In the genomic region with DNA sequence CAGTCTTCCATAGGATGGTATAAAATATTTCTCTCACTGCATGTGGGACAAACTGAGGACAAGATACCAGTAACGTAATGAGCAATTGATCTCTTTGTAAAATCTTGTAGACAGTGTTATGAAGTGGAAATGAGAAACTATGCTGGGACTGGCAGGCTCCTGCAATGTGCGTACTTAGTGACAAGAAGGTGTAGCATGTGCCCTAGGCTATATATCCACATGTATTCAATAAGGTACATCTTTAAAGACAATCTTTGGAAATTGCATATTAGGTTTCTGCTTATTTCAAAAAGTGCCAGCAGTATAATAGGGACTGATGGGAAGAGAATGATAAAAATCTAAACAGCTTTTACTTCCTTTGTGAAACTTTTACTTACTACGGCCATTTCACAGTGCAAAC, we compare ENCODE assay signal across 20 cellular contexts.
A peak's percentile ranks its signal among the peaks of the same experiment; 100 is the strongest.
DNase-seq lines count a peak whose midpoint lies in the region; ATAC-seq and TF ChIP-seq lines count a peak whose summit lies in the region.
"Had no signal": no experiment of that assay in that cellular context is flagged by ENCODE, and none has a peak within 500 bp of the region (broad histone marks: within the 10 kb centered on the region; RNA-seq: fewer than 3 reads in every experiment).

No MANE protein-coding gene starts in this region.

- CTCF ChIA-PET in HEK293T (lab: Yijun Ruan, JAX), result no interaction called here

- H3K9ac ChIP-seq in BLaER1 treated with 17β-estradiol and CSF1 and Interleukin-3, amounts not matched to agents 10 nM and 100 nM, result no peak overlapping the region
- no peak overlapping the region for H3K9ac ChIP-seq in rectal smooth muscle tissue (ENCODE audit: low read length)
- H3K9ac ChIP-seq: GM23248 had no signal

- H3K4me3 ChIP-seq in BLaER1 treated with 17β-estradiol and CSF1 and Interleukin-3, amounts not matched to agents 10 nM and 100 nM, result no peak overlapping the region
- H3K4me3 ChIP-seq in rectal smooth muscle tissue (ENCODE audit: low read length) (no peak overlapping the region), esophagus muscularis mucosa (no peak overlapping the region)
- H3K4me3 ChIP-seq: GM12878, GM23248 had no signal

- TF ChIP-seq POLR2A in esophagus muscularis mucosa (IDR thresholded peaks at IDR 0.05; ENCODE audit: low read depth), result no peak

- no peak for TF ChIP-seq CTCF in esophagus muscularis mucosa (IDR thresholded peaks at IDR 0.05)

- H3K4me2 ChIP-seq in BLaER1 treated with 17β-estradiol and CSF1 and Interleukin-3, amounts not matched to agents 10 nM and 100 nM, result peak overlapping the region in 9 of 11 experiments; percentile 11 to 70 (median 59); a peak in 12 of 22 replicates

- intact Hi-C loops in esophagus muscularis mucosa (cut with DNase I), result loop anchor here (2.0 to 5.0 kb wide), 2 partner anchors 503 to 672 kb away; no protein-coding TSS in a partner anchor

- POLR2A ChIA-PET in HEK293T (lab: Yijun Ruan, JAX), result no interaction called here

- H3K4me1 ChIP-seq in BLaER1 treated with 17β-estradiol and CSF1 and Interleukin-3, amounts not matched to agents 10 nM and 100 nM, result peaks cover 10 to 54% (median 33%) of the 10 kb centered on the region in 10 experiments
- H3K4me1 ChIP-seq in rectal smooth muscle tissue (ENCODE audit: control insufficient read depth, insufficient read depth, low read length) (peaks cover 19% of the 10 kb centered on the region), esophagus muscularis mucosa (peaks cover 0 to 25% (median 21%) of the 10 kb centered on the region in 4 donors)

- H3K27me3 ChIP-seq in BLaER1 treated with 17β-estradiol and CSF1 and Interleukin-3, amounts not matched to agents 10 nM and 100 nM, result peaks cover 0 to 17% (median 0%) of the 10 kb centered on the region in 11 experiments; a peak in 4 of 22 replicates
- H3K27me3 ChIP-seq in rectal smooth muscle tissue (ENCODE audit: control insufficient read depth, insufficient read depth, low read length) (no peaks in the 10 kb centered on the region), esophagus muscularis mucosa (no peaks in the 10 kb centered on the region)

- no peaks in the 10 kb centered on the region for H4K20me1 ChIP-seq in BLaER1 treated with 17β-estradiol and CSF1 and Interleukin-3, amounts not matched to agents 10 nM and 100 nM

- no peaks in the 10 kb centered on the region for H3K36me3 ChIP-seq in BLaER1 treated with 17β-estradiol and CSF1 and Interleukin-3, amounts not matched to agents 10 nM and 100 nM
- H3K36me3 ChIP-seq in rectal smooth muscle tissue (ENCODE audit: control insufficient read depth, insufficient read depth, low read length) (no peaks in the 10 kb centered on the region), esophagus muscularis mucosa (no peaks in the 10 kb centered on the region)

- ATAC-seq in SK-N-SH treated with all-trans-retinoic acid at 6 μM for 48 hours, result peak; percentile 61
- ATAC-seq in GM18861 (IDR thresholded peaks at IDR 0.05; ENCODE audit: unreplicated experiment), result no peak
- no peak for ATAC-seq in GM18502 (IDR thresholded peaks at IDR 0.05; ENCODE audit: poor library complexity, unreplicated experiment)
- ATAC-seq: GM12878 had no signal

- DNase-seq in NCI-H460 (ENCODE audit: extremely low read depth, low read depth) (peak; percentile 15), HEK293T (ENCODE audit: extremely low spot score) (no peak), esophagus muscularis mucosa (ENCODE audit: extremely low spot score) (no peak)
- DNase-seq: Caco-2; CD4-positive, alpha-beta T cell; DMS153; DMS79; GF-D8; GM23248; HCEC 1CT; HFFc6; KBM-7 had no signal

- H3K9me3 ChIP-seq in BLaER1 treated with 17β-estradiol and CSF1 and Interleukin-3, amounts not matched to agents 10 nM and 100 nM (replicated peaks in 1 of 11), result peaks cover 0 to 5% (median 0%) of the 10 kb centered on the region in 11 experiments; a peak in 1 of 22 replicates
- H3K9me3 ChIP-seq in esophagus muscularis mucosa, result no peaks in the 10 kb centered on the region
- H3K9me3 ChIP-seq: Caco-2 had no signal

- no peak for TF ChIP-seq EP300 in esophagus muscularis mucosa (IDR thresholded peaks at IDR 0.05)

- 52% methylated on average over 3 of the region's 3 CpGs for WGBS in esophagus muscularis mucosa

- H3K27ac ChIP-seq in BLaER1 treated with 17β-estradiol and CSF1 and Interleukin-3, amounts not matched to agents 10 nM and 100 nM, result no peak overlapping the region
- peak overlapping the region; percentile 75 for H3K27ac ChIP-seq in rectal smooth muscle tissue (ENCODE audit: low read depth, low read length)
- no peak overlapping the region for H3K27ac ChIP-seq in esophagus muscularis mucosa (replicated peaks in 1 of 4)
- H3K27ac ChIP-seq: C4-2B, GM23248, HL-60 had no signal

TF ChIP-seq in SK-N-SH treated with all-trans-retinoic acid at 6 μM for 48 hours, 23 proteins besides CTCF, POLR2A, EP300 and RAD21 (continues in another document):
- TF ChIP-seq BACH2 (CRISPR knock-in tag; IDR thresholded peaks at IDR 0.05; ENCODE audit: borderline replicate concordance) (no peak), POU6F1 (CRISPR knock-in tag; IDR thresholded peaks at IDR 0.05; ENCODE audit: borderline replicate concordance, low read depth) (no peak), ZC3H10 (CRISPR knock-in tag; IDR thresholded peaks at IDR 0.05) (no peak)

TF ChIP-seq in HEK293T, 16 proteins besides CTCF, POLR2A, EP300 and RAD21:
- TF ChIP-seq LEF1 (IDR thresholded peaks at IDR 0.05; ENCODE audit: borderline replicate concordance), result no peak
- TF ChIP-seq ZNF384 (IDR thresholded peaks at IDR 0.05), result no peak
- TF ChIP-seq, protein P1, sequence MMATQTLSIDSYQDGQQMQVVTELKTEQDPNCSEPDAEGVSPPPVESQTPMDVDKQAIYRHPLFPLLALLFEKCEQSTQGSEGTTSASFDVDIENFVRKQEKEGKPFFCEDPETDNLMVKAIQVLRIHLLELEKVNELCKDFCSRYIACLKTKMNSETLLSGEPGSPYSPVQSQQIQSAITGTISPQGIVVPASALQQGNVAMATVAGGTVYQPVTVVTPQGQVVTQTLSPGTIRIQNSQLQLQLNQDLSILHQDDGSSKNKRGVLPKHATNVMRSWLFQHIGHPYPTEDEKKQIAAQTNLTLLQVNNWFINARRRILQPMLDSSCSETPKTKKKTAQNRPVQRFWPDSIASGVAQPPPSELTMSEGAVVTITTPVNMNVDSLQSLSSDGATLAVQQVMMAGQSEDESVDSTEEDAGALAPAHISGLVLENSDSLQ (IDR thresholded peaks at IDR 0.05), result no peak
- no peak for TF ChIP-seq SP1 (IDR thresholded peaks at IDR 0.05)
- TF ChIP-seq HDGF (IDR thresholded peaks at IDR 0.05; ENCODE audit: borderline replicate concordance), result no peak
- no peak for TF ChIP-seq NFRKB (IDR thresholded peaks at IDR 0.05)
- TF ChIP-seq FOXM1 (IDR thresholded peaks at IDR 0.05; ENCODE audit: borderline replicate concordance), result no peak
- TF ChIP-seq ELF4 (IDR thresholded peaks at IDR 0.05), result no peak
- TF ChIP-seq SUZ12 (IDR thresholded peaks at IDR 0.05), result no peak
- TF ChIP-seq TARDBP (IDR thresholded peaks at IDR 0.05), result no peak
- TF ChIP-seq FOXK2 (IDR thresholded peaks at IDR 0.05), result no peak
- TF ChIP-seq L3MBTL2 (conservative IDR thresholded peaks at IDR 0.05), result no peak
- TF ChIP-seq CTBP1 (IDR thresholded peaks at IDR 0.05; ENCODE audit: borderline replicate concordance), result no peak
- TF ChIP-seq BHLHE40 (IDR thresholded peaks at IDR 0.05; ENCODE audit: borderline replicate concordance), result no peak
